Comparison of ENCODE assay signal across 29 cellular contexts in genomic region chr10:48973065-48973464, GRCh38. TPM values are rescaled to one million over a fixed set of nuclear protein-coding genes. Genes with fewer than 3 reads are reported as not detected.
"Had no signal": no experiment of that assay in that cellular context is flagged by ENCODE, and none has a peak within 500 bp of the region (broad histone marks: within the 10 kb centered on the region; RNA-seq: fewer than 3 reads in every experiment).

No MANE protein-coding gene starts in this region.

- ATAC-seq: activated CD4-positive, alpha-beta T cell treated with anti-CD3 and anti-CD28 coated beads for 36 hours; activated T-cell treated with anti-CD3 and anti-CD28 coated beads, Interleukin-2, amount 50 U/mL, for 4 hours; gastroesophageal sphincter; left ventricle myocardium superior; natural killer cell; WTC11 had no signal

- H3K4me1 ChIP-seq: gastroesophageal sphincter, testis, uterus had no signal

- H3K27me3 ChIP-seq: cardiac muscle cell, testis, uterus had no signal

- H3K27ac ChIP-seq: cardiac muscle cell, gastroesophageal sphincter, testis, uterus had no signal

- DNase-seq: activated CD4-positive, alpha-beta T cell treated with anti-CD3 and anti-CD28 coated beads for 36 hours; activated CD4-positive, alpha-beta T cell treated with anti-CD3 and anti-CD28 coated beads, Interleukin-2, amount 50 U/mL, for 4 hours; activated CD8-positive, alpha-beta memory T cell treated with anti-CD3 and anti-CD28 coated beads for 24 hours; activated CD8-positive, alpha-beta memory T cell treated with anti-CD3 and anti-CD28 coated beads, Interleukin-2, amount 50 U/mL, for 4 hours; activated naive CD4-positive, alpha-beta T cell treated with anti-CD3 and anti-CD28 coated beads for 36 hours; activated naive CD8-positive, alpha-beta T cell treated with anti-CD3 and anti-CD28 coated beads, Interleukin-2, amount 10 ng/mL, durations not matched to agents 7 days and 5 days; activated T-cell treated with anti-CD3 and anti-CD28 coated beads, Interleukin-2, amount 50 U/mL, for 4 hours; amniotic stem cell; effector CD4-positive, alpha-beta T cell; erythroblast; head of caudate nucleus; hypothalamus; left ventricle myocardium superior; mammary epithelial cell; midbrain; natural killer cell; stimulated activated CD4-positive, alpha-beta T cell treated with anti-CD3 and anti-CD28 coated beads, Interleukin-2, amount 100 ng/mL, for 48 hours; stimulated activated CD8-positive, alpha-beta memory T cell treated with anti-CD3 and anti-CD28 coated beads, Interleukin-4, amount 100 ng/mL, for 48 hours; stimulated activated naive CD4-positive, alpha-beta T cell; T-helper 9 cell; testis; trophoblast cell; uterus had no signal

RNA-seq across cellular contexts. Expression of gene LRRC18, which starts 33.4 kb away (rescaled TPM):
- total RNA-seq: activated CD4-positive, alpha-beta T cell treated with anti-CD3 and anti-CD28 coated beads for 36 hours; activated naive CD4-positive, alpha-beta T cell treated with anti-CD3 and anti-CD28 coated beads for 36 hours; activated T-cell treated with anti-CD3 and anti-CD28 coated beads, Interleukin-2, amount 50 U/mL, for 4 hours; cardiac muscle cell; cerebellum; gastroesophageal sphincter; left ventricle myocardium superior; mammary epithelial cell; natural killer cell; osteocyte; progenitor cell of endocrine pancreas; WTC11 had no signal
- polyA plus RNA-seq: cardiac muscle cell, mammary epithelial cell had no signal
